ENCODE assay signal across 8 cellular contexts in the genomic region with DNA sequence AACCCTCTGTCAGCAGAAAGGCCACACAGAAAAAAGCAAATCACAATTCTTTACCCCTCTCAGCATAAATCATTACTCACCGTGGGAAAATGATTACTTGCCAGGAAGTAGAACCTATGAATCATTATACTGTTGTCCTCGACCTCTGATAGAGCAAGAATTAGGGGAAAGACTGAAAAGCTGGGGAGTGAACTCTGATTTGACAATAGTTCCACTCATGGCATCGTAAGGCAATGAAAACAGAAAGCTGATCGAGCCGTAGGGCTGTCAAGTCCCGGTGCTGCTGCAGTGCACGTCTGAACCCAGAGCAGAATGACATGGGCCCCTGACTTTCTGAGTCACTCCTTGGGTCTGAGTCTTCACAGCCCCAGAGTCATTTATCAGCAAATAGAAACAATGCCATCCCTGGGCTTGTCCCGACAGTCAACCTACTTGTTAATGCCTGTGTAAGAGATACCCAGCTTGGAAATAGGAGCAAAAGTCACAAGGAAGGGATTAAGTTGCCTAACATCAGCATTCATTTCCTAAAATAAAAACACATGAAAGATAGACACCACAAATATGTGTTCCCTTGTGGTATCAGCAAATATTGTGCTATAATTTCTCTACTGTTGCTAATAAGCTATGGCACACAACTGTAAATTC.
DNase-seq lines count a peak whose midpoint lies in the region; ATAC-seq and TF ChIP-seq lines count a peak whose summit lies in the region.

No MANE protein-coding gene starts in this region.

- H3K9me3 ChIP-seq in T-helper 17 cell (ENCODE audit: control insufficient read depth, low read length, poor library complexity, severe bottlenecking) (no peaks in the 10 kb centered on the region), neutrophil (no peaks in the 10 kb centered on the region)

- H3K4me3 ChIP-seq in AG09309 (ENCODE audit: control insufficient read depth, low read depth, low read length) (peak overlapping the region; percentile 26), epithelial cell of proximal tubule (ENCODE audit: low read depth, low read length) (peak overlapping the region; percentile 31), neutrophil (ENCODE audit: low read depth in 1 of 2, low read length in 1 of 2) (no peak overlapping the region)

- H3K36me3 Mint-ChIP-seq in T-helper 17 cell (ENCODE audit: low read depth) = no peaks in the 10 kb centered on the region

- H3K36me3 ChIP-seq in neutrophil = no peaks in the 10 kb centered on the region

- peak overlapping the region; percentile 39 for H3K4me3 Mint-ChIP-seq in T-helper 17 cell

- peak overlapping the region; percentile 95 for H3K27ac ChIP-seq in neutrophil

- ATAC-seq in GM19043 (IDR thresholded peaks at IDR 0.05; ENCODE audit: low read depth, unreplicated experiment) (peak; percentile 29), HG03139 (IDR thresholded peaks at IDR 0.05; ENCODE audit: unreplicated experiment) (peak; percentile 38), T-helper 17 cell (peak; percentile 34)

- H3K4me1 ChIP-seq in neutrophil (ENCODE audit: control insufficient read depth in 1 of 2, insufficient read depth in 1 of 2, low read depth in 1 of 2, low read length in 1 of 2) = peaks cover 64 to 77% of the 10 kb centered on the region in 2 experiments

- no peaks in the 10 kb centered on the region for H3K27me3 ChIP-seq in neutrophil

- DNase-seq in AG09309 (ENCODE audit: low read depth) = peak; percentile 86
- no peak for DNase-seq in T-helper 17 cell
- peak; percentile 92 for DNase-seq in epithelial cell of proximal tubule (ENCODE audit: low read depth)
- DNase-seq in NCI-H526 treated with DMSO at 0.1 percent for 48 hours (lab: John Stamatoyannopoulos, UW) = no peak
- no peak for DNase-seq in GM19240 (ENCODE audit: insufficient read length, low spot score)

- TF ChIP-seq CTCF in AG09309 (IDR thresholded peaks at IDR 0.05; ENCODE audit: control insufficient read depth, insufficient read depth, low read depth, low read length, missing control alignments) (no peak), epithelial cell of proximal tubule (conservative IDR thresholded peaks at IDR 0.05; ENCODE audit: low read depth, low read length) (no peak), neutrophil (IDR thresholded peaks at IDR 0.05) (no peak)

- no peaks in the 10 kb centered on the region for H3K27me3 Mint-ChIP-seq in T-helper 17 cell

- H3K4me1 Mint-ChIP-seq in T-helper 17 cell = peaks cover 31% of the 10 kb centered on the region

- H3K27ac Mint-ChIP-seq in T-helper 17 cell = peak overlapping the region; percentile 96

Comparison
In these comparisons a context has a peak if more than half of its experiments do, and no peak if none do; other contexts are left out.
1. DNase-seq: peak in AG09309 (single experiment) and epithelial cell of proximal tubule (single experiment); none in T-helper 17 cell (0 of 3), NCI-H526 treated with DMSO at 0.1 percent for 48 hours (single experiment) and GM19240 (single experiment).
2. H3K4me3 ChIP-seq: peak in AG09309 (single experiment) and epithelial cell of proximal tubule (single experiment); none in neutrophil (0 of 2).
3. Peak in every context shown above with its lines, with median percentiles within 50 percentile points of each other: ATAC-seq.